Comparison of ENCODE assay signal across 1 cellular context in genomic region chr14:91252901-91253794, GRCh38.
A peak's percentile ranks its signal among the peaks of the same experiment; 100 is the strongest.
TF ChIP-seq lines count a peak whose summit lies in the region.

No MANE protein-coding gene starts in this region.

TF ChIP-seq in H1, 55 proteins besides CTCF, POLR2A, EP300 and RAD21:
- TF ChIP-seq PHF8 (conservative IDR thresholded peaks at IDR 0.05; ENCODE audit: low read depth, low read length) (peak; percentile 45; the same call in 1 of the 2 replicates), ATF2 (IDR thresholded peaks at IDR 0.05; ENCODE audit: low read length) (no peak), POLR2AphosphoS5 (IDR thresholded peaks at IDR 0.05; ENCODE audit: low read depth, low read length) (no peak), YY1 (IDR thresholded peaks at IDR 0.05; ENCODE audit: low read depth, low read length) (0 out of 2 replicates have a peak, but pooled peaks have one; percentile 26), BACH1 (IDR thresholded peaks at IDR 0.05; ENCODE audit: low read length) (peak; percentile 3; the same call in 1 of the 2 replicates), TBP (IDR thresholded peaks at IDR 0.05; ENCODE audit: low read depth, low read length) (peak; percentile 22; the same call in 1 of the 2 replicates), SIN3A (conservative IDR thresholded peaks at IDR 0.05 in 1 of 2, IDR thresholded peaks at IDR 0.05 in 1 of 2; ENCODE audit: low read depth in 1 of 2, low read length in 2 of 2) (peak in 1 of 2 experiments; percentile 15; a peak in 1 of 4 replicates), HDAC2 (IDR thresholded peaks at IDR 0.05; ENCODE audit: borderline replicate concordance in 1 of 2, low read depth in 2 of 2, low read length in 2 of 2) (0 out of 4 replicates have a peak, but pooled peaks of 1 of the 2 experiments have one; percentile 5), SUZ12 (IDR thresholded peaks at IDR 0.05; ENCODE audit: low read length) (peak; percentile 40; the same call in 1 of the 2 replicates), RFX5 (IDR thresholded peaks at IDR 0.05; ENCODE audit: borderline replicate concordance, low read depth, low read length) (no peak), CHD2 (IDR thresholded peaks at IDR 0.05; ENCODE audit: low read length) (no peak), KDM4A (IDR thresholded peaks at IDR 0.05; ENCODE audit: low read depth, low read length, severe bottlenecking) (peak; percentile 64)
